Comparison of ENCODE assay signal across 1 cellular context in the genomic region with DNA sequence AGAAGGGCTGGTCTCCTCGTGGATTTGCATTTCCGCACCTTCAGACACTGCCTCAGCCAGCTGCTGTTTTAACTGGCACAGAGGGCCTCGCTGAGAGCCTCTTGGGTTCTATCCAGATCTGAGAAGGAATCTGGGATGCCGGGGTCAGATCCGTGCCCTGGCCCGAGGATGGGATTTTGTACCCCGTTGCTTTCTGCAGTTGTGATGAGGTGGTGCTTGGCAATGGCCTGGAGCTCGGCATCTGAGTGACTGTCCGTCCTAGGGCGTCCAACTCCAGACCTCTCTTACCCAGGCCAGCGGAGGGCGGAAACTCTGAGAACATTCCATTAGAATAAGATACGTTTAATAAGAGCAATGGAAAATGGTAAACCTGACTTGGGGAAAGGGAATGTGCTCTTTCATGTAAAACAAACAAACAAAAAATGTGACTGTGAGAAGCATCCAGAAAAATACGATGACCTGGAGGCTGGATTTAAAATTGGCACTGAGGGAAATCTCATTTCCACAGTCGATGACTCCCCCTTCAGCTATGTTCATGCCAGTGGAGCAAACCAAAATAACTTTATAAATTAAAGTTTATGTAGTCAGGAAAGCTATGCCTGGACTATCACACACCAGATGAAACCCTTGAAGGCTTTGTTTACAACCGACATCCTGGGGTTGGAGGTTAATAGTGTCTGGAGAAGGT.
TF ChIP-seq lines count a peak whose summit lies in the region.

No MANE protein-coding gene starts in this region.

TF ChIP-seq in WTC11, 78 proteins besides CTCF, POLR2A, EP300 and RAD21 (continued from another document):
- no peak for TF ChIP-seq AFF4 (CRISPR knock-in tag; IDR thresholded peaks at IDR 0.05; ENCODE audit: borderline replicate concordance)
- TF ChIP-seq ELF4 (CRISPR knock-in tag; IDR thresholded peaks at IDR 0.05; ENCODE audit: low read depth): no peak
- no peak for TF ChIP-seq RELA (CRISPR knock-in tag; IDR thresholded peaks at IDR 0.05; ENCODE audit: borderline replicate concordance)
- TF ChIP-seq ZBTB21 (CRISPR knock-in tag; IDR thresholded peaks at IDR 0.05; ENCODE audit: borderline replicate concordance): no peak
- TF ChIP-seq NFYB (CRISPR knock-in tag; conservative IDR thresholded peaks at IDR 0.05; ENCODE audit: low read depth): no peak
- TF ChIP-seq, protein P1, sequence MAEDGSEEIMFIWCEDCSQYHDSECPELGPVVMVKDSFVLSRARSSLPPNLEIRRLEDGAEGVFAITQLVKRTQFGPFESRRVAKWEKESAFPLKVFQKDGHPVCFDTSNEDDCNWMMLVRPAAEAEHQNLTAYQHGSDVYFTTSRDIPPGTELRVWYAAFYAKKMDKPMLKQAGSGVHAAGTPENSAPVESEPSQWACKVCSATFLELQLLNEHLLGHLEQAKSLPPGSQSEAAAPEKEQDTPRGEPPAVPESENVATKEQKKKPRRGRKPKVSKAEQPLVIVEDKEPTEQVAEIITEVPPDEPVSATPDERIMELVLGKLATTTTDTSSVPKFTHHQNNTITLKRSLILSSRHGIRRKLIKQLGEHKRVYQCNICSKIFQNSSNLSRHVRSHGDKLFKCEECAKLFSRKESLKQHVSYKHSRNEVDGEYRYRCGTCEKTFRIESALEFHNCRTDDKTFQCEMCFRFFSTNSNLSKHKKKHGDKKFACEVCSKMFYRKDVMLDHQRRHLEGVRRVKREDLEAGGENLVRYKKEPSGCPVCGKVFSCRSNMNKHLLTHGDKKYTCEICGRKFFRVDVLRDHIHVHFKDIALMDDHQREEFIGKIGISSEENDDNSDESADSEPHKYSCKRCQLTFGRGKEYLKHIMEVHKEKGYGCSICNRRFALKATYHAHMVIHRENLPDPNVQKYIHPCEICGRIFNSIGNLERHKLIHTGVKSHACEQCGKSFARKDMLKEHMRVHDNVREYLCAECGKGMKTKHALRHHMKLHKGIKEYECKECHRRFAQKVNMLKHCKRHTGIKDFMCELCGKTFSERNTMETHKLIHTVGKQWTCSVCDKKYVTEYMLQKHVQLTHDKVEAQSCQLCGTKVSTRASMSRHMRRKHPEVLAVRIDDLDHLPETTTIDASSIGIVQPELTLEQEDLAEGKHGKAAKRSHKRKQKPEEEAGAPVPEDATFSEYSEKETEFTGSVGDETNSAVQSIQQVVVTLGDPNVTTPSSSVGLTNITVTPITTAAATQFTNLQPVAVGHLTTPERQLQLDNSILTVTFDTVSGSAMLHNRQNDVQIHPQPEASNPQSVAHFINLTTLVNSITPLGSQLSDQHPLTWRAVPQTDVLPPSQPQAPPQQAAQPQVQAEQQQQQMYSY (CRISPR knock-in tag; IDR thresholded peaks at IDR 0.05): no peak
- TF ChIP-seq IRF1 (CRISPR knock-in tag; IDR thresholded peaks at IDR 0.05): no peak
- TF ChIP-seq, protein P2, sequence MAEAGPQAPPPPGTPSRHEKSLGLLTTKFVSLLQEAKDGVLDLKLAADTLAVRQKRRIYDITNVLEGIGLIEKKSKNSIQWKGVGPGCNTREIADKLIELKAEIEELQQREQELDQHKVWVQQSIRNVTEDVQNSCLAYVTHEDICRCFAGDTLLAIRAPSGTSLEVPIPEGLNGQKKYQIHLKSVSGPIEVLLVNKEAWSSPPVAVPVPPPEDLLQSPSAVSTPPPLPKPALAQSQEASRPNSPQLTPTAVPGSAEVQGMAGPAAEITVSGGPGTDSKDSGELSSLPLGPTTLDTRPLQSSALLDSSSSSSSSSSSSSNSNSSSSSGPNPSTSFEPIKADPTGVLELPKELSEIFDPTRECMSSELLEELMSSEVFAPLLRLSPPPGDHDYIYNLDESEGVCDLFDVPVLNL (CRISPR knock-in tag; IDR thresholded peaks at IDR 0.05; ENCODE audit: borderline replicate concordance, low read depth): no peak
- no peak for TF ChIP-seq IRF2 (CRISPR knock-in tag; IDR thresholded peaks at IDR 0.05; ENCODE audit: borderline replicate concordance, low read depth)
- no peak for TF ChIP-seq ZNF263 (CRISPR knock-in tag; IDR thresholded peaks at IDR 0.05; ENCODE audit: low read depth)
- no peak for TF ChIP-seq FOXJ3 (CRISPR knock-in tag; IDR thresholded peaks at IDR 0.05; ENCODE audit: borderline replicate concordance)
- TF ChIP-seq, protein P3, sequence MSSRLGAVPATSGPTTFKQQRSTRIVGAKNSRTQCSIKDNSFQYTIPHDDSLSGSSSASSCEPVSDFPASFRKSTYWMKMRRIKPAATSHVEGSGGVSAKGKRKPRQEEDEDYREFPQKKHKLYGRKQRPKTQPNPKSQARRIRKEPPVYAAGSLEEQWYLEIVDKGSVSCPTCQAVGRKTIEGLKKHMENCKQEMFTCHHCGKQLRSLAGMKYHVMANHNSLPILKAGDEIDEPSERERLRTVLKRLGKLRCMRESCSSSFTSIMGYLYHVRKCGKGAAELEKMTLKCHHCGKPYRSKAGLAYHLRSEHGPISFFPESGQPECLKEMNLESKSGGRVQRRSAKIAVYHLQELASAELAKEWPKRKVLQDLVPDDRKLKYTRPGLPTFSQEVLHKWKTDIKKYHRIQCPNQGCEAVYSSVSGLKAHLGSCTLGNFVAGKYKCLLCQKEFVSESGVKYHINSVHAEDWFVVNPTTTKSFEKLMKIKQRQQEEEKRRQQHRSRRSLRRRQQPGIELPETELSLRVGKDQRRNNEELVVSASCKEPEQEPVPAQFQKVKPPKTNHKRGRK (CRISPR knock-in tag; IDR thresholded peaks at IDR 0.05; ENCODE audit: borderline replicate concordance): no peak
- TF ChIP-seq, protein P4, sequence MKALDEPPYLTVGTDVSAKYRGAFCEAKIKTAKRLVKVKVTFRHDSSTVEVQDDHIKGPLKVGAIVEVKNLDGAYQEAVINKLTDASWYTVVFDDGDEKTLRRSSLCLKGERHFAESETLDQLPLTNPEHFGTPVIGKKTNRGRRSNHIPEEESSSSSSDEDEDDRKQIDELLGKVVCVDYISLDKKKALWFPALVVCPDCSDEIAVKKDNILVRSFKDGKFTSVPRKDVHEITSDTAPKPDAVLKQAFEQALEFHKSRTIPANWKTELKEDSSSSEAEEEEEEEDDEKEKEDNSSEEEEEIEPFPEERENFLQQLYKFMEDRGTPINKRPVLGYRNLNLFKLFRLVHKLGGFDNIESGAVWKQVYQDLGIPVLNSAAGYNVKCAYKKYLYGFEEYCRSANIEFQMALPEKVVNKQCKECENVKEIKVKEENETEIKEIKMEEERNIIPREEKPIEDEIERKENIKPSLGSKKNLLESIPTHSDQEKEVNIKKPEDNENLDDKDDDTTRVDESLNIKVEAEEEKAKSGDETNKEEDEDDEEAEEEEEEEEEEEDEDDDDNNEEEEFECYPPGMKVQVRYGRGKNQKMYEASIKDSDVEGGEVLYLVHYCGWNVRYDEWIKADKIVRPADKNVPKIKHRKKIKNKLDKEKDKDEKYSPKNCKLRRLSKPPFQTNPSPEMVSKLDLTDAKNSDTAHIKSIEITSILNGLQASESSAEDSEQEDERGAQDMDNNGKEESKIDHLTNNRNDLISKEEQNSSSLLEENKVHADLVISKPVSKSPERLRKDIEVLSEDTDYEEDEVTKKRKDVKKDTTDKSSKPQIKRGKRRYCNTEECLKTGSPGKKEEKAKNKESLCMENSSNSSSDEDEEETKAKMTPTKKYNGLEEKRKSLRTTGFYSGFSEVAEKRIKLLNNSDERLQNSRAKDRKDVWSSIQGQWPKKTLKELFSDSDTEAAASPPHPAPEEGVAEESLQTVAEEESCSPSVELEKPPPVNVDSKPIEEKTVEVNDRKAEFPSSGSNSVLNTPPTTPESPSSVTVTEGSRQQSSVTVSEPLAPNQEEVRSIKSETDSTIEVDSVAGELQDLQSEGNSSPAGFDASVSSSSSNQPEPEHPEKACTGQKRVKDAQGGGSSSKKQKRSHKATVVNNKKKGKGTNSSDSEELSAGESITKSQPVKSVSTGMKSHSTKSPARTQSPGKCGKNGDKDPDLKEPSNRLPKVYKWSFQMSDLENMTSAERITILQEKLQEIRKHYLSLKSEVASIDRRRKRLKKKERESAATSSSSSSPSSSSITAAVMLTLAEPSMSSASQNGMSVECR (CRISPR knock-in tag; IDR thresholded peaks at IDR 0.05; ENCODE audit: borderline replicate concordance): no peak
- TF ChIP-seq CBFB (CRISPR knock-in tag; IDR thresholded peaks at IDR 0.05; ENCODE audit: low read depth): no peak
- no peak for TF ChIP-seq USF1 (CRISPR knock-in tag; IDR thresholded peaks at IDR 0.05)
